16 cellular contexts compared by ENCODE assay signal in the genomic region with DNA sequence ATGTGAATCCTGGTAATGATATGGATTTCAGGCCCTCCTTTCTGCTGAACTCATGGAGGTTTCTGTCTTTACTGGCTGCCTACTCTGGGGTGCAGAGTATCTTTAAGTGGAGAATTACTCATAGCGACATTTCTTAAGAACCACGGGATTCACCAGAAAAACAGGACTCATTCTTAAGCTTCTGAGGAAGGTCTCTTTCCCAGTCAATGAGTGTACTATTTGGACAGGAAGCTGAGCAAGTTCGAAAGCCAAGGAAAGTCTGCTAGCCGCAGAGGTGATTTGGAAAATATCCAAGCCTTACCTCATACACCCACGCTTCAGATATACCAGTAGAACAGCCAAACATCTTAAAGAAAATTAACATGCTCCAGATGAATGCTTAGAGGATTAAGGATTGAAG.
DNase-seq lines count a peak whose midpoint lies in the region; ATAC-seq and TF ChIP-seq lines count a peak whose summit lies in the region.
"Had no signal": no experiment of that assay in that cellular context is flagged by ENCODE, and none has a peak within 500 bp of the region (broad histone marks: within the 10 kb centered on the region; RNA-seq: fewer than 3 reads in every experiment).

No MANE protein-coding gene starts in this region.

- in situ Hi-C loops in SK-MEL-5 (cut with HindIII; ENCODE audit: low pct_unique_long_range_greater_than_20kb, low sequenced_read_pairs): no loop called here

- peak overlapping the region; percentile 72 for H3K4me2 ChIP-seq in smooth muscle cell

- TF ChIP-seq CTCF in fibroblast of pulmonary artery (IDR thresholded peaks at IDR 0.05; ENCODE audit: low read length, missing control alignments) (no peak), smooth muscle cell (IDR thresholded peaks at IDR 0.05; ENCODE audit: borderline replicate concordance, insufficient read depth, poor library complexity, severe bottlenecking) (no peak)

- H3K9ac ChIP-seq in smooth muscle cell (ENCODE audit: low read depth): no peak overlapping the region

- peaks cover 9% of the 10 kb centered on the region for H3K4me1 ChIP-seq in smooth muscle cell (ENCODE audit: low read depth)
- H3K4me1 ChIP-seq: left ventricle myocardium inferior had no signal

- no peaks in the 10 kb centered on the region for H4K20me1 ChIP-seq in smooth muscle cell (ENCODE audit: low read depth)

- peak overlapping the region; percentile 75 for H2AFZ ChIP-seq in smooth muscle cell (ENCODE audit: low read depth)

- 16% methylated on average over 5 of the region's 5 CpGs for WGBS in smooth muscle cell (ENCODE audit: low lambda C conversion rate)

- H3K4me3 ChIP-seq in fibroblast of pulmonary artery (replicated peaks; ENCODE audit: low read depth, low read length) (no peak overlapping the region), smooth muscle cell (no peak overlapping the region)
- H3K4me3 ChIP-seq: left ventricle myocardium inferior had no signal

- no peaks in the 10 kb centered on the region for H3K79me2 ChIP-seq in smooth muscle cell (ENCODE audit: low read depth)

- H3K27me3 ChIP-seq in smooth muscle cell (ENCODE audit: low read depth): no peaks in the 10 kb centered on the region

- ATAC-seq in HG03571 (IDR thresholded peaks at IDR 0.05; ENCODE audit: unreplicated experiment): no peak
- ATAC-seq: natural killer cell had no signal

- no peaks in the 10 kb centered on the region for H3K36me3 ChIP-seq in smooth muscle cell (ENCODE audit: low read depth)
- H3K36me3 ChIP-seq: left ventricle myocardium inferior had no signal

- H3K27ac ChIP-seq in smooth muscle cell (ENCODE audit: low read depth): peak overlapping the region; percentile 86
- H3K27ac ChIP-seq: left ventricle myocardium inferior had no signal

- DNase-seq in HT-29 (ENCODE audit: low spot score) (peak; percentile 44), SK-MEL-5 (ENCODE audit: low read depth, low spot score) (peak; percentile 89), fibroblast of pulmonary artery (ENCODE audit: low read depth) (peak; percentile 98), smooth muscle cell (lab: John Stamatoyannopoulos, UW; ENCODE audit: unreplicated experiment) (no peak), NCI-H748 (lab: John Stamatoyannopoulos, UW; ENCODE audit: unreplicated experiment) (no peak)
- DNase-seq in stimulated activated CD4-positive, alpha-beta T cell treated with anti-CD3 and anti-CD28 coated beads, Interleukin-15, amount 100 ng/mL, for 24 hours: no peak
- DNase-seq: activated CD4-positive, alpha-beta memory T cell treated with anti-CD3 and anti-CD28 coated beads, Interleukin-2, amount 10 ng/mL, durations not matched to agents 7 days and 5 days; activated effector memory CD4-positive, alpha-beta T cell treated with Interleukin-2 at 50 U/mL for 16 hours; CD4-positive, CD25-positive, alpha-beta regulatory T cell; central memory CD4-positive, alpha-beta T cell; hippocampal formation; left ventricle myocardium inferior; natural killer cell; NCI-H345; OCI-M1 had no signal

- peaks cover 9% of the 10 kb centered on the region for H3F3A ChIP-seq in smooth muscle cell (ENCODE audit: low read depth)

- no peaks in the 10 kb centered on the region for H3K9me3 ChIP-seq in smooth muscle cell (replicated peaks; ENCODE audit: low read depth)
- H3K9me3 ChIP-seq: left ventricle myocardium inferior had no signal

Comparison
In these comparisons a context has a peak if more than half of its experiments do, and no peak if none do; other contexts are left out.
1. DNase-seq: peak in HT-29 (single experiment), SK-MEL-5 (single experiment) and fibroblast of pulmonary artery (single experiment); none in smooth muscle cell (single experiment), stimulated activated CD4-positive, alpha-beta T cell treated with anti-CD3 and anti-CD28 coated beads, Interleukin-15, amount 100 ng/mL, for 24 hours (single experiment) and NCI-H748 (single experiment).